Comparison of ENCODE assay signal across 27 cellular contexts in genomic region chr1:31733389-31734219, GRCh38. TPM values are rescaled to one million over a fixed set of nuclear protein-coding genes. Genes with fewer than 3 reads are reported as not detected.
DNase-seq lines count a peak whose midpoint lies in the region; ATAC-seq, FAIRE-seq and TF ChIP-seq lines count a peak whose summit lies in the region.
"Had no signal": no experiment of that assay in that cellular context is flagged by ENCODE, and none has a peak within 500 bp of the region (broad histone marks: within the 10 kb centered on the region; RNA-seq: fewer than 3 reads in every experiment).

No MANE protein-coding gene starts in this region.

- in situ Hi-C loops in brain microvascular endothelial cell (cut with HindIII; ENCODE audit: low pct_ligation_motif_present, low sequenced_read_pairs), result no loop called here

- FAIRE-seq in GM19239 (lab: Jason Lieb, UNC), result no peak
- FAIRE-seq: endothelial cell of umbilical vein, GM12892 had no signal

- H3K36me3 Mint-ChIP-seq in GM23338 (ENCODE audit: low read depth), result no peaks in the 10 kb centered on the region; the same call in 2 of the 3 replicates
- H3K36me3 Mint-ChIP-seq: activated naive CD8-positive, alpha-beta T cell; CD4-positive, CD25-positive, alpha-beta regulatory T cell; stimulated activated naive B cell treated with anti-CD40 and anti-IgM and Interleukin-4, amounts not matched to agents 10 μg/mL and 1 μg/mL and 100 μg/mL, for 72 hours; T-cell had no signal

- peak overlapping the region; percentile 13; the same call in 1 of the 2 replicates for H3K27ac Mint-ChIP-seq in GM23338
- H3K27ac Mint-ChIP-seq: activated naive CD8-positive, alpha-beta T cell; activated T-helper 1 cell treated with anti-CD3 and anti-CD28 coated beads, Interleukin-12 subunit alpha, Interleukin-12 subunit beta, Interleukin-2, Interleukin-4 antibody, amounts not matched to agents 30 ng/mL and 10 ng/mL and 1 ng/mL, durations not matched to agents 14 hours and 24 hours and 36 hours; CD4-positive, CD25-positive, alpha-beta regulatory T cell; nephron; stimulated activated naive B cell treated with anti-CD40 and anti-IgM and Interleukin-4, amounts not matched to agents 10 μg/mL and 1 μg/mL and 100 μg/mL, for 72 hours; T-cell had no signal

- no peak overlapping the region for H3K4me2 ChIP-seq in GM23338

- no peaks in the 10 kb centered on the region for H3K27me3 Mint-ChIP-seq in GM23338 (ENCODE audit: insufficient read depth, low read depth, poor library complexity)
- H3K27me3 Mint-ChIP-seq: activated naive CD8-positive, alpha-beta T cell had no signal

- peak; percentile 40 for DNase-seq in BE2C
- DNase-seq in GM23338 (ENCODE audit: low spot score), result no peak
- peak; percentile 43 for DNase-seq in NCI-H226
- peak in 5 of 10 donors; percentile 34 to 73 (median 59) for DNase-seq in dorsolateral prefrontal cortex
- DNase-seq in GM19239 (ENCODE audit: insufficient read length, low spot score), result no peak
- DNase-seq in SW480 (ENCODE audit: low spot score), result no peak
- DNase-seq in brain microvascular endothelial cell, result no peak
- DNase-seq: ACHN; activated CD4-positive, alpha-beta T cell treated with anti-CD3 and anti-CD28 coated beads for 48 hours; CD4-positive, CD25-positive, alpha-beta regulatory T cell; Karpas-422; left ventricle myocardium superior; OCI-M1; Right ventricle myocardium superior; stimulated activated CD4-positive, alpha-beta T cell treated with anti-CD3 and anti-CD28 coated beads, Interleukin-1b, Interleukin-23, amount 100 ng/mL, for 48 hours; stimulated activated naive B cell treated with anti-CD40 and anti-IgM and Interleukin-4, amounts not matched to agents 10 μg/mL and 1 μg/mL and 100 μg/mL, for 72 hours; T-cell; tibial artery had no signal

- no peaks in the 10 kb centered on the region for H3F3A ChIP-seq in GM23338 (replicated peaks; ENCODE audit: low read depth)

- H3K4me1 Mint-ChIP-seq in GM23338, result peaks cover 9% of the 10 kb centered on the region; the same call in 2 of the 3 replicates
- H3K4me1 Mint-ChIP-seq: stimulated activated naive B cell treated with anti-CD40 and anti-IgM and Interleukin-4, amounts not matched to agents 10 μg/mL and 1 μg/mL and 100 μg/mL, for 72 hours had no signal

- no peaks in the 10 kb centered on the region for H3K9me3 Mint-ChIP-seq in GM23338
- H3K9me3 Mint-ChIP-seq: activated T-helper 1 cell treated with anti-CD3 and anti-CD28 coated beads, Interleukin-12 subunit alpha, Interleukin-12 subunit beta, Interleukin-2, Interleukin-4 antibody, amounts not matched to agents 30 ng/mL and 10 ng/mL and 1 ng/mL, durations not matched to agents 14 hours and 24 hours and 36 hours; CD4-positive, CD25-positive, alpha-beta regulatory T cell; nephron; stimulated activated naive B cell treated with anti-CD40 and anti-IgM and Interleukin-4, amounts not matched to agents 10 μg/mL and 1 μg/mL and 100 μg/mL, for 72 hours; T-cell had no signal

- H3K27me3 ChIP-seq in BE2C (no peaks in the 10 kb centered on the region), GM23338 (ENCODE audit: insufficient read depth) (no peaks in the 10 kb centered on the region), dorsolateral prefrontal cortex (no peaks in the 10 kb centered on the region), brain microvascular endothelial cell (replicated peaks) (no peaks in the 10 kb centered on the region)
- H3K27me3 ChIP-seq: tibial artery had no signal

- no peak overlapping the region for H2AFZ ChIP-seq in GM23338

- no peaks in the 10 kb centered on the region for H3K79me2 ChIP-seq in GM23338 (replicated peaks; ENCODE audit: insufficient read depth)

- no peaks in the 10 kb centered on the region for H4K20me1 ChIP-seq in GM23338 (replicated peaks; ENCODE audit: insufficient read depth)

- TF ChIP-seq CTCF in BE2C (IDR thresholded peaks at IDR 0.05; ENCODE audit: low read depth, low read length) (no peak), GM23338 (conservative IDR thresholded peaks at IDR 0.05; ENCODE audit: low read depth in 2 of 2) (no peak), dorsolateral prefrontal cortex (IDR thresholded peaks at IDR 0.05 in 54 of 56, conservative IDR thresholded peaks at IDR 0.05 in 2 of 56; ENCODE audit: low read depth in 1 of 56, partially characterized antibody in 56 of 56) (no peak), brain microvascular endothelial cell (IDR thresholded peaks at IDR 0.05; ENCODE audit: low read depth, low read length, missing control alignments) (no peak)

- H3K9me3 ChIP-seq in BE2C, result no peaks in the 10 kb centered on the region
- H3K9me3 ChIP-seq: prostate gland, tibial artery had no signal

- H3K4me3 Mint-ChIP-seq in GM23338, result no peak overlapping the region
- H3K4me3 Mint-ChIP-seq: activated naive CD8-positive, alpha-beta T cell; activated T-helper 1 cell treated with anti-CD3 and anti-CD28 coated beads, Interleukin-12 subunit alpha, Interleukin-12 subunit beta, Interleukin-2, Interleukin-4 antibody, amounts not matched to agents 30 ng/mL and 10 ng/mL and 1 ng/mL, durations not matched to agents 14 hours and 24 hours and 36 hours; CD4-positive, CD25-positive, alpha-beta regulatory T cell; nephron; stimulated activated naive B cell treated with anti-CD40 and anti-IgM and Interleukin-4, amounts not matched to agents 10 μg/mL and 1 μg/mL and 100 μg/mL, for 72 hours; T-cell had no signal

- ATAC-seq in GM23338, result no peak
- no peak for ATAC-seq in GM18519 (IDR thresholded peaks at IDR 0.05; ENCODE audit: low FRiP score, unreplicated experiment)
- ATAC-seq: HCT116; left ventricle myocardium superior; stimulated activated naive B cell treated with anti-CD40 and anti-IgM and Interleukin-4, amounts not matched to agents 10 μg/mL and 1 μg/mL and 100 μg/mL, for 72 hours; T-cell had no signal

- H3K27ac ChIP-seq in GM23338 (ENCODE audit: low read depth), result no peak overlapping the region
- H3K27ac ChIP-seq in dorsolateral prefrontal cortex, result peak overlapping the region in 51 of 59 donors; percentile 10 to 89 (median 59)
- no peak overlapping the region for H3K27ac ChIP-seq in brain microvascular endothelial cell
- H3K27ac ChIP-seq: coronary artery, prostate gland, tibial artery had no signal

- H3K4me3 ChIP-seq in BE2C (ENCODE audit: low read depth, low read length), result no peak overlapping the region
- H3K4me3 ChIP-seq in GM23338, result no peak overlapping the region
- H3K4me3 ChIP-seq in dorsolateral prefrontal cortex, result no peak overlapping the region
- no peak overlapping the region for H3K4me3 ChIP-seq in brain microvascular endothelial cell (ENCODE audit: low read depth, low read length)
- H3K4me3 ChIP-seq: coronary artery, prostate gland, tibial artery had no signal

- no peaks in the 10 kb centered on the region for H3K9me2 ChIP-seq in GM23338 (ENCODE audit: insufficient read depth)

- H3K36me3 ChIP-seq in BE2C (no peaks in the 10 kb centered on the region; the same call in 1 of the 2 replicates), GM23338 (ENCODE audit: insufficient read depth) (no peaks in the 10 kb centered on the region), brain microvascular endothelial cell (replicated peaks) (no peaks in the 10 kb centered on the region)
- H3K36me3 ChIP-seq: prostate gland, tibial artery had no signal

- H3K4me1 ChIP-seq in BE2C (peaks cover 6% of the 10 kb centered on the region; the same call in 1 of the 2 replicates), GM23338 (ENCODE audit: insufficient read depth) (no peaks in the 10 kb centered on the region)
- H3K4me1 ChIP-seq: prostate gland, tibial artery had no signal

- intact Hi-C loops in dorsolateral prefrontal cortex (cut with DNase I), result no loop called here

TF ChIP-seq in GM23338, 12 proteins besides CTCF, POLR2A, EP300 and RAD21:
- no peak for TF ChIP-seq ETS1 (IDR thresholded peaks at IDR 0.05)
- TF ChIP-seq NANOG (IDR thresholded peaks at IDR 0.05; ENCODE audit: borderline replicate concordance), result no peak
- no peak for TF ChIP-seq CREB1 (CRISPR knock-in tag; IDR thresholded peaks at IDR 0.05; ENCODE audit: low read depth)
- no peak for TF ChIP-seq ZNF331 (CRISPR knock-in tag; IDR thresholded peaks at IDR 0.05; ENCODE audit: low read depth)

RNA-seq across cellular contexts. Expression of gene COL16A1, which starts 29.8 kb away (rescaled TPM):
- 3.4 TPM for polyA plus RNA-seq in BE2C (2012; ENCODE audit: insufficient read depth, insufficient read length, low read depth)
- total RNA-seq in GM23338 (2014; rRNA removed; shearing (Covaris generic)), result 13.2 and 15.7 TPM in 2 replicates
- polyA plus RNA-seq in GM23338 (2016; fragmentation: Nextera tagmentation; extraction: Ambion mirVana), result 3.4 and 4.2 TPM in 2 replicates
- total RNA-seq in dorsolateral prefrontal cortex, result 100 to 1,000 TPM in 60 of 120 experiments, 10 to 100 TPM in 60; 24.6 to 285 (median 97.8) TPM
- total RNA-seq: activated T-helper 1 cell treated with anti-CD3 and anti-CD28 coated beads, Interleukin-12 subunit alpha, Interleukin-12 subunit beta, Interleukin-2, Interleukin-4 antibody, amounts not matched to agents 30 ng/mL and 10 ng/mL and 1 ng/mL, durations not matched to agents 14 hours and 24 hours and 36 hours; CD4-positive, CD25-positive, alpha-beta regulatory T cell had no signal
- polyA plus RNA-seq: CD4-positive, CD25-positive, alpha-beta regulatory T cell had no signal

RNA-seq across cellular contexts. Expression of gene ADGRB2, which starts 30.5 kb away (rescaled TPM):
- 104 TPM for polyA plus RNA-seq in BE2C (2012; ENCODE audit: insufficient read depth, insufficient read length, low read depth)
- total RNA-seq in GM23338 (2014; rRNA removed; shearing (Covaris generic)), result 20.9 and 27.8 TPM in 2 replicates
- 7.9 and 8.0 TPM in 2 replicates for polyA plus RNA-seq in GM23338 (2016; fragmentation: Nextera tagmentation; extraction: Ambion mirVana)
- total RNA-seq in dorsolateral prefrontal cortex, result 100 to 1,000 TPM; 101 to 272 (median 186) TPM

Comparison
In these comparisons a context has a peak if more than half of its experiments do, and no peak if none do; other contexts are left out.
1. DNase-seq: peak in BE2C (single experiment) and NCI-H226 (single experiment); none in GM23338 (single experiment), GM19239 (single experiment), SW480 (single experiment) and brain microvascular endothelial cell (single experiment).
2. H3K27ac ChIP-seq: peak in dorsolateral prefrontal cortex (51 of 59); none in GM23338 (single experiment) and brain microvascular endothelial cell (single experiment).